14 cellular contexts compared by ENCODE assay signal in genomic region chr19:10742494-10742893, GRCh38. TPM values are rescaled to one million over a fixed set of nuclear protein-coding genes. Genes with fewer than 3 reads are reported as not detected.
DNase-seq lines count a peak whose midpoint lies in the region; ATAC-seq and TF ChIP-seq lines count a peak whose summit lies in the region.
"Had no signal": no experiment of that assay in that cellular context is flagged by ENCODE, and none has a peak within 500 bp of the region (broad histone marks: within the 10 kb centered on the region; RNA-seq: fewer than 3 reads in every experiment).

No MANE protein-coding gene starts in this region.

- no peak for TF ChIP-seq CTCF in right atrium auricular region (IDR thresholded peaks at IDR 0.05)
- TF ChIP-seq CTCF in colonic mucosa (IDR thresholded peaks at IDR 0.05) = no peak
- no peak for TF ChIP-seq CTCF in lower lobe of right lung (IDR thresholded peaks at IDR 0.05)
- no peak for TF ChIP-seq CTCF in transverse colon (IDR thresholded peaks at IDR 0.05)

- H3K9me3 ChIP-seq in right atrium auricular region (no peaks in the 10 kb centered on the region), colonic mucosa (no peaks in the 10 kb centered on the region), lower lobe of right lung (no peaks in the 10 kb centered on the region), transverse colon (no peaks in the 10 kb centered on the region)
- H3K9me3 ChIP-seq: suprapubic skin had no signal

- peak overlapping the region in 1 of 2 donors; percentile 95 for H3K9ac ChIP-seq in colonic mucosa (ENCODE audit: low read depth in 2 of 2, low read length in 2 of 2)

- H3K36me3 ChIP-seq in right atrium auricular region (no peaks in the 10 kb centered on the region), colonic mucosa (no peaks in the 10 kb centered on the region), lower lobe of right lung (no peaks in the 10 kb centered on the region), transverse colon (no peaks in the 10 kb centered on the region)
- H3K36me3 ChIP-seq: suprapubic skin had no signal

- no peak for DNase-seq in Right ventricle myocardium superior
- no peak for DNase-seq in right atrium auricular region (ENCODE audit: low spot score)
- peak; percentile 64 for DNase-seq in colonic mucosa
- DNase-seq in lower lobe of right lung = no peak
- DNase-seq in transverse colon = peak; percentile 59
- no peak for DNase-seq in ACHN
- no peak for DNase-seq in nucleus accumbens (lab: John Stamatoyannopoulos, UW)
- DNase-seq: DMS79, NCI-H1436 treated with DMSO at 0.1 percent for 48 hours, NCI-H526 treated with DMSO at 0.1 percent for 48 hours had no signal

- no peak overlapping the region for H3K27ac ChIP-seq in right atrium auricular region
- peak overlapping the region; percentile 95 for H3K27ac ChIP-seq in colonic mucosa
- H3K27ac ChIP-seq in lower lobe of right lung = peak overlapping the region; percentile 60
- H3K27ac ChIP-seq in transverse colon = peak overlapping the region; percentile 86 to 88 (median 87)
- H3K27ac ChIP-seq: epithelial cell of prostate, suprapubic skin had no signal

- TF ChIP-seq EP300 in transverse colon (IDR thresholded peaks at IDR 0.05; ENCODE audit: low read depth) = no peak

- ATAC-seq in Right ventricle myocardium superior (ENCODE audit: poor library complexity) = peak; percentile 23
- ATAC-seq in lower lobe of right lung = no peak
- ATAC-seq in HG03520 (IDR thresholded peaks at IDR 0.05; ENCODE audit: unreplicated experiment) = no peak
- ATAC-seq: activated T-helper 17 cell treated with anti-CD3 and anti-CD28 coated beads, Interleukin-2, amount 50 U/mL, for 72 hours had no signal

- H3K4me1 ChIP-seq in right atrium auricular region (peaks cover 0 to 60% of the 10 kb centered on the region in 2 donors), colonic mucosa (peaks cover 33% of the 10 kb centered on the region), lower lobe of right lung (peaks cover 80% of the 10 kb centered on the region), transverse colon (peaks cover 28 to 98% (median 86%) of the 10 kb centered on the region in 4 donors)

- TF ChIP-seq POLR2A in transverse colon (IDR thresholded peaks at IDR 0.05) = peak; percentile 34

- in situ Hi-C loops in transverse colon (cut with MboI; ENCODE audit: low pct_ligation_motif_present in 1 of 4, low pct_unique_long_range_greater_than_20kb in 1 of 4, low sequenced_read_pairs in 3 of 4) = no loop called here
- in situ Hi-C loops in ACHN (cut with HindIII; ENCODE audit: low pct_ligation_motif_present, low pct_unique_long_range_greater_than_20kb, low sequenced_read_pairs) = no loop called here

- no peaks in the 10 kb centered on the region for H3K27me3 ChIP-seq in right atrium auricular region
- no peaks in the 10 kb centered on the region for H3K27me3 ChIP-seq in colonic mucosa
- H3K27me3 ChIP-seq in lower lobe of right lung (ENCODE audit: low read depth) = no peaks in the 10 kb centered on the region
- no peaks in the 10 kb centered on the region for H3K27me3 ChIP-seq in transverse colon
- H3K27me3 ChIP-seq: suprapubic skin had no signal

- H3K4me3 ChIP-seq in right atrium auricular region (no peak overlapping the region), colonic mucosa (no peak overlapping the region), lower lobe of right lung (no peak overlapping the region), transverse colon (no peak overlapping the region)
- H3K4me3 ChIP-seq: suprapubic skin had no signal

- WGBS in transverse colon (ENCODE audit: low coverage in 1 of 2), 2 donors = 40% methylated on average over 4 of the region's 4 CpGs; no CpG with 5 or more reads in 1 of the 2 donors

- intact Hi-C loops in Right ventricle myocardium superior (cut with DNase I) = no loop called here
- intact Hi-C loops in colonic mucosa (cut with DNase I) = no loop called here
- intact Hi-C loops in lower lobe of right lung (cut with DNase I) = no loop called here
- intact Hi-C loops in transverse colon (cut with DNase I; ENCODE audit: low total_unique reads) = no loop called here

RNA-seq across cellular contexts. Expression of gene DNM2, which starts 24.6 kb away (rescaled TPM):
- total RNA-seq in Right ventricle myocardium superior (180 TPM), right atrium auricular region (100 to 1,000 TPM; 111 to 144 TPM), colonic mucosa (100 to 1,000 TPM; 450 to 461 TPM), lower lobe of right lung (282 TPM), transverse colon (1,000 to 10,000 TPM in 1 of 4 donors, 100 to 1,000 TPM in 3; 469 to 1,152 (median 585) TPM)

RNA-seq across cellular contexts. Expression of gene QTRT1, which starts 41.3 kb away (rescaled TPM):
- 24.8 TPM for total RNA-seq in Right ventricle myocardium superior
- total RNA-seq in right atrium auricular region = 10 to 100 TPM; 15.2 to 15.8 TPM
- total RNA-seq in colonic mucosa = 10 to 100 TPM; 74.9 to 94.1 TPM
- 29.7 TPM for total RNA-seq in lower lobe of right lung
- total RNA-seq in transverse colon = 100 to 1,000 TPM in 1 of 4 donors, 10 to 100 TPM in 3; 28.5 to 201 (median 39.9) TPM

Comparison
In these comparisons a context has a peak if more than half of its experiments do, and no peak if none do; other contexts are left out.
1. DNase-seq: peak in colonic mucosa (single experiment) and transverse colon (single experiment); none in Right ventricle myocardium superior (single experiment), right atrium auricular region (single experiment), lower lobe of right lung (single experiment), ACHN (single experiment) and nucleus accumbens (0 of 56).
2. H3K27ac ChIP-seq: peak in colonic mucosa (single experiment), lower lobe of right lung (single experiment) and transverse colon (4 of 4); none in right atrium auricular region (0 of 2).